Comparison of ENCODE assay signal across 1 cellular context in the genomic region with DNA sequence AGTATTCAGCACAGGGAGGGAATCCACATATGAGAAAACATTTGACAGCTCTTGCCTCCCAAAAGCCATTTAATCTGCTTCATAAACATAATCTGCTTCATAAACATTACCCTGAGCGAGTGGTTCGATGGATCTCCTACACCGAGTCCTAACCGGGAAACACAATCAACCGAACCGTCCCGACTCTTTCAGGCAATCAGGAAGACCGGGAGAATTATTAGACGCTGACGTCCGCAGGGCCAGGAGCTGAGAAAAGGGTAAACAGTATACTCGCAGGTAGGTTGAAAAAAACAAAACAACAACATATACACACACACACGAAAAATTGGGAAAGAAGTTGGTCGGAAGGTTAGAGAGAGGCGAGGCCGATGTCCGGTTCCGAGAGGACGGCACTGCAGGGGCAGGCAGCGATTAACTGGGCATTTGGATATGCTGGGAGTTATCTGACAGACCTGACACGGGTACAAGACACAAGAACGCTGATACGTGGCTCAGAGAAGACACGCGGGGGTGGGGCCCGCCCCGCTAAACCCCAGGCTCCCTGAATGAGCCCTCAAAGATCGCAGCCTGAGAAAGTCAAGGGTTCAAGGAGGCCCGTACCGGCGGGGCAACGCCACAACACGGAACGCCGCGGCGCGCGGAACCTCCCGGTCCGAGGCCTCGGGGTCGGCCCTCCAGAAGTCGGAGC.
TF ChIP-seq lines count a peak whose summit lies in the region.

No MANE protein-coding gene starts in this region.

TF ChIP-seq in HepG2, 621 proteins besides CTCF, POLR2A, EP300 and RAD21 (continued from another document and continues in another):
- TF ChIP-seq, protein P1, sequence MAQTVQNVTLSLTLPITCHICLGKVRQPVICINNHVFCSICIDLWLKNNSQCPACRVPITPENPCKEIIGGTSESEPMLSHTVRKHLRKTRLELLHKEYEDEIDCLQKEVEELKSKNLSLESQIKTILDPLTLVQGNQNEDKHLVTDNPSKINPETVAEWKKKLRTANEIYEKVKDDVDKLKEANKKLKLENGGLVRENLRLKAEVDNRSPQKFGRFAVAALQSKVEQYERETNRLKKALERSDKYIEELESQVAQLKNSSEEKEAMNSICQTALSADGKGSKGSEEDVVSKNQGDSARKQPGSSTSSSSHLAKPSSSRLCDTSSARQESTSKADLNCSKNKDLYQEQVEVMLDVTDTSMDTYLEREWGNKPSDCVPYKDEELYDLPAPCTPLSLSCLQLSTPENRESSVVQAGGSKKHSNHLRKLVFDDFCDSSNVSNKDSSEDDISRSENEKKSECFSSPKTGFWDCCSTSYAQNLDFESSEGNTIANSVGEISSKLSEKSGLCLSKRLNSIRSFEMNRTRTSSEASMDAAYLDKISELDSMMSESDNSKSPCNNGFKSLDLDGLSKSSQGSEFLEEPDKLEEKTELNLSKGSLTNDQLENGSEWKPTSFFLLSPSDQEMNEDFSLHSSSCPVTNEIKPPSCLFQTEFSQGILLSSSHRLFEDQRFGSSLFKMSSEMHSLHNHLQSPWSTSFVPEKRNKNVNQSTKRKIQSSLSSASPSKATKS (CRISPR knock-in tag; IDR thresholded peaks at IDR 0.05) = no peak
- TF ChIP-seq MBNL3 (CRISPR knock-in tag; conservative IDR thresholded peaks at IDR 0.05) (no peak), ZMYM4 (CRISPR knock-in tag; IDR thresholded peaks at IDR 0.05) (no peak), GABPA (IDR thresholded peaks at IDR 0.05; ENCODE audit: low read depth, low read length) (no peak), GABPA (CRISPR knock-in tag; IDR thresholded peaks at IDR 0.05; ENCODE audit: low read depth) (no peak), SMAD3 (CRISPR knock-in tag; IDR thresholded peaks at IDR 0.05) (no peak), ZNF17 (CRISPR knock-in tag; IDR thresholded peaks at IDR 0.05) (no peak), U2AF1 (optimal IDR thresholded peaks at IDR 0.05; ENCODE audit: low read depth, low read length) (no peak), ZFAT (CRISPR knock-in tag; conservative IDR thresholded peaks at IDR 0.05) (no peak), ZNF75D (CRISPR knock-in tag; IDR thresholded peaks at IDR 0.05; ENCODE audit: borderline replicate concordance) (no peak), STAT6 (CRISPR knock-in tag; IDR thresholded peaks at IDR 0.05; ENCODE audit: borderline replicate concordance) (0 out of 2 replicates have a peak, but pooled peaks have one; percentile 4), PPARG (CRISPR knock-in tag; conservative IDR thresholded peaks at IDR 0.05) (no peak), ZNF547 (CRISPR knock-in tag; IDR thresholded peaks at IDR 0.05) (no peak), CHD4 (IDR thresholded peaks at IDR 0.05; ENCODE audit: borderline replicate concordance, low read length) (no peak), ZNF572 (CRISPR knock-in tag; IDR thresholded peaks at IDR 0.05) (no peak), CCDC6 (CRISPR knock-in tag; IDR thresholded peaks at IDR 0.05) (0 out of 2 replicates have a peak, but pooled peaks have one; percentile 4), NR2F2 (IDR thresholded peaks at IDR 0.05; ENCODE audit: borderline replicate concordance, low read depth) (no peak), ZNF747 (CRISPR knock-in tag; IDR thresholded peaks at IDR 0.05; ENCODE audit: borderline replicate concordance) (no peak), SSRP1 (CRISPR knock-in tag; IDR thresholded peaks at IDR 0.05) (0 out of 2 replicates have a peak, but pooled peaks have one; percentile 7), ZNF333 (CRISPR knock-in tag; IDR thresholded peaks at IDR 0.05; ENCODE audit: borderline replicate concordance) (no peak), RBAK (CRISPR knock-in tag; IDR thresholded peaks at IDR 0.05) (no peak), MXI1 (IDR thresholded peaks at IDR 0.05; ENCODE audit: borderline replicate concordance, low read depth, low read length) (no peak), ZXDC (CRISPR knock-in tag; IDR thresholded peaks at IDR 0.05) (no peak; the same call in 1 of the 2 replicates), TBX3 (IDR thresholded peaks at IDR 0.05; ENCODE audit: borderline replicate concordance) (no peak), LCORL (IDR thresholded peaks at IDR 0.05) (no peak), LCORL (CRISPR knock-in tag; IDR thresholded peaks at IDR 0.05) (no peak), MLLT10 (CRISPR knock-in tag; IDR thresholded peaks at IDR 0.05) (no peak), NCOA2 (CRISPR knock-in tag; IDR thresholded peaks at IDR 0.05) (no peak), ZFP36L1 (CRISPR knock-in tag; IDR thresholded peaks at IDR 0.05) (no peak), MLX (CRISPR knock-in tag; IDR thresholded peaks at IDR 0.05) (no peak), SPEN (CRISPR knock-in tag; IDR thresholded peaks at IDR 0.05; ENCODE audit: low read depth) (no peak), MLXIP (CRISPR knock-in tag; IDR thresholded peaks at IDR 0.05; ENCODE audit: borderline replicate concordance) (no peak)
- TF ChIP-seq, protein P2, sequence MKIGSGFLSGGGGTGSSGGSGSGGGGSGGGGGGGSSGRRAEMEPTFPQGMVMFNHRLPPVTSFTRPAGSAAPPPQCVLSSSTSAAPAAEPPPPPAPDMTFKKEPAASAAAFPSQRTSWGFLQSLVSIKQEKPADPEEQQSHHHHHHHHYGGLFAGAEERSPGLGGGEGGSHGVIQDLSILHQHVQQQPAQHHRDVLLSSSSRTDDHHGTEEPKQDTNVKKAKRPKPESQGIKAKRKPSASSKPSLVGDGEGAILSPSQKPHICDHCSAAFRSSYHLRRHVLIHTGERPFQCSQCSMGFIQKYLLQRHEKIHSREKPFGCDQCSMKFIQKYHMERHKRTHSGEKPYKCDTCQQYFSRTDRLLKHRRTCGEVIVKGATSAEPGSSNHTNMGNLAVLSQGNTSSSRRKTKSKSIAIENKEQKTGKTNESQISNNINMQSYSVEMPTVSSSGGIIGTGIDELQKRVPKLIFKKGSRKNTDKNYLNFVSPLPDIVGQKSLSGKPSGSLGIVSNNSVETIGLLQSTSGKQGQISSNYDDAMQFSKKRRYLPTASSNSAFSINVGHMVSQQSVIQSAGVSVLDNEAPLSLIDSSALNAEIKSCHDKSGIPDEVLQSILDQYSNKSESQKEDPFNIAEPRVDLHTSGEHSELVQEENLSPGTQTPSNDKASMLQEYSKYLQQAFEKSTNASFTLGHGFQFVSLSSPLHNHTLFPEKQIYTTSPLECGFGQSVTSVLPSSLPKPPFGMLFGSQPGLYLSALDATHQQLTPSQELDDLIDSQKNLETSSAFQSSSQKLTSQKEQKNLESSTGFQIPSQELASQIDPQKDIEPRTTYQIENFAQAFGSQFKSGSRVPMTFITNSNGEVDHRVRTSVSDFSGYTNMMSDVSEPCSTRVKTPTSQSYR (CRISPR knock-in tag; IDR thresholded peaks at IDR 0.05; ENCODE audit: borderline replicate concordance) = no peak
- TF ChIP-seq, protein P3, sequence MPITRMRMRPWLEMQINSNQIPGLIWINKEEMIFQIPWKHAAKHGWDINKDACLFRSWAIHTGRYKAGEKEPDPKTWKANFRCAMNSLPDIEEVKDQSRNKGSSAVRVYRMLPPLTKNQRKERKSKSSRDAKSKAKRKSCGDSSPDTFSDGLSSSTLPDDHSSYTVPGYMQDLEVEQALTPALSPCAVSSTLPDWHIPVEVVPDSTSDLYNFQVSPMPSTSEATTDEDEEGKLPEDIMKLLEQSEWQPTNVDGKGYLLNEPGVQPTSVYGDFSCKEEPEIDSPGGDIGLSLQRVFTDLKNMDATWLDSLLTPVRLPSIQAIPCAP (CRISPR knock-in tag; IDR thresholded peaks at IDR 0.05; ENCODE audit: low read depth) = no peak
- TF ChIP-seq, protein P4, sequence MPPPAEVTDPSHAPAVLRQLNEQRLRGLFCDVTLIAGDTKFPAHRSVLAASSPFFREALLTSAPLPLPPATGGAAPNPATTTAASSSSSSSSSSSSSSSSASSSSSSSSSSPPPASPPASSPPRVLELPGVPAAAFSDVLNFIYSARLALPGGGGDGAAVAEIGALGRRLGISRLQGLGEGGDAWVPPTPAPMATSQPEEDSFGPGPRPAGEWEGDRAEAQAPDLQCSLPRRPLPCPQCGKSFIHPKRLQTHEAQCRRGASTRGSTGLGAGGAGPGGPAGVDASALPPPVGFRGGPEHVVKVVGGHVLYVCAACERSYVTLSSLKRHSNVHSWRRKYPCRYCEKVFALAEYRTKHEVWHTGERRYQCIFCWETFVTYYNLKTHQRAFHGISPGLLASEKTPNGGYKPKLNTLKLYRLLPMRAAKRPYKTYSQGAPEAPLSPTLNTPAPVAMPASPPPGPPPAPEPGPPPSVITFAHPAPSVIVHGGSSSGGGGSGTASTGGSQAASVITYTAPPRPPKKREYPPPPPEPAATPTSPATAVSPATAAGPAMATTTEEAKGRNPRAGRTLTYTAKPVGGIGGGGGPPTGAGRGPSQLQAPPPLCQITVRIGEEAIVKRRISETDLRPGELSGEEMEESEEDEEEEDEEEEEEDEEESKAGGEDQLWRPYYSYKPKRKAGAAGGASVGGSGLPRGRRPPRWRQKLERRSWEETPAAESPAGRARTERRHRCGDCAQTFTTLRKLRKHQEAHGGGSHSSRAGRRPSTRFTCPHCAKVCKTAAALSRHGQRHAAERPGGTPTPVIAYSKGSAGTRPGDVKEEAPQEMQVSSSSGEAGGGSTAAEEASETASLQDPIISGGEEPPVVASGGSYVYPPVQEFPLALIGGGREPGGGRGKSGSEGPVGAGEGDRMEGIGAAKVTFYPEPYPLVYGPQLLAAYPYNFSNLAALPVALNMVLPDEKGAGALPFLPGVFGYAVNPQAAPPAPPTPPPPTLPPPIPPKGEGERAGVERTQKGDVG (CRISPR knock-in tag; IDR thresholded peaks at IDR 0.05; ENCODE audit: borderline replicate concordance) = no peak
- TF ChIP-seq, protein P5, sequence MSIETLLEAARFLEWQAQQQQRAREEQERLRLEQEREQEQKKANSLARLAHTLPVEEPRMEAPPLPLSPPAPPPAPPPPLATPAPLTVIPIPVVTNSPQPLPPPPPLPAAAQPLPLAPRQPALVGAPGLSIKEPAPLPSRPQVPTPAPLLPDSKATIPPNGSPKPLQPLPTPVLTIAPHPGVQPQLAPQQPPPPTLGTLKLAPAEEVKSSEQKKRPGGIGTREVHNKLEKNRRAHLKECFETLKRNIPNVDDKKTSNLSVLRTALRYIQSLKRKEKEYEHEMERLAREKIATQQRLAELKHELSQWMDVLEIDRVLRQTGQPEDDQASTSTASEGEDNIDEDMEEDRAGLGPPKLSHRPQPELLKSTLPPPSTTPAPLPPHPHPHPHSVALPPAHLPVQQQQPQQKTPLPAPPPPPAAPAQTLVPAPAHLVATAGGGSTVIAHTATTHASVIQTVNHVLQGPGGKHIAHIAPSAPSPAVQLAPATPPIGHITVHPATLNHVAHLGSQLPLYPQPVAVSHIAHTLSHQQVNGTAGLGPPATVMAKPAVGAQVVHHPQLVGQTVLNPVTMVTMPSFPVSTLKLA (IDR thresholded peaks at IDR 0.05) = no peak
